Comparison of ENCODE assay signal across 19 cellular contexts in genomic region chr1:111110197-111110899, GRCh38. TPM values are rescaled to one million over a fixed set of nuclear protein-coding genes. Genes with fewer than 3 reads are reported as not detected.
A peak's percentile ranks its signal among the peaks of the same experiment; 100 is the strongest.
DNase-seq lines count a peak whose midpoint lies in the region; ATAC-seq and TF ChIP-seq lines count a peak whose summit lies in the region.
"Had no signal": no experiment of that assay in that cellular context is flagged by ENCODE, and none has a peak within 500 bp of the region (broad histone marks: within the 10 kb centered on the region; RNA-seq: fewer than 3 reads in every experiment).

No MANE protein-coding gene starts in this region.

- H3K27ac Mint-ChIP-seq in endothelial cell (ENCODE audit: unreplicated experiment) = no peak overlapping the region
- H3K27ac Mint-ChIP-seq in activated T-cell treated with anti-CD3 and anti-CD28 coated beads, Interleukin-2, amount 50 U/mL, for 72 hours = no peak overlapping the region
- H3K27ac Mint-ChIP-seq: activated B cell treated with CpG ODN at 0.5 μM for 24 hours; activated T-helper 2 cell treated with anti-CD3 and anti-CD28 coated beads, Interferon-gamma antibody, Interleukin-2, Interleukin-4, amounts not matched to agents 10 μg/mL and 5 μg/mL and 100 μg/mL, durations not matched to agents 14 hours and 24 hours and 36 hours had no signal

- H3K27ac ChIP-seq in trophoblast cell (ENCODE audit: low read depth, low read length) = no peak overlapping the region
- H3K27ac ChIP-seq: uterus had no signal

- peaks cover 14% of the 10 kb centered on the region for H3K36me3 Mint-ChIP-seq in endothelial cell (ENCODE audit: low read depth, unreplicated experiment)
- H3K36me3 Mint-ChIP-seq in activated T-cell treated with anti-CD3 and anti-CD28 coated beads, Interleukin-2, amount 50 U/mL, for 72 hours (ENCODE audit: insufficient read depth in 2 of 2) = peaks cover 4 to 6% of the 10 kb centered on the region in 2 donors

- H3K9ac ChIP-seq in trophoblast cell (ENCODE audit: low read length) = no peak overlapping the region

- no peak overlapping the region for H2AK5ac ChIP-seq in trophoblast cell (ENCODE audit: low read length)

- H3K27me3 ChIP-seq in trophoblast cell (ENCODE audit: insufficient read depth, low read length) = no peaks in the 10 kb centered on the region
- H3K27me3 ChIP-seq: uterus had no signal

- DNase-seq in EH (ENCODE audit: low read depth) (peak; percentile 81), NCI-H69 (lab: John Stamatoyannopoulos, UW) (peak; percentile 21), endothelial cell (ENCODE audit: low spot score) (no peak), mucosa of descending colon (no peak), OCI-M1 (lab: John Stamatoyannopoulos, UW) (no peak), T1000 (lab: John Stamatoyannopoulos, UW) (no peak), trophoblast cell (no peak)
- DNase-seq in activated T-cell treated with anti-CD3 and anti-CD28 coated beads, Interleukin-2, amount 50 U/mL, for 72 hours = no peak
- DNase-seq: activated B cell treated with CpG ODN at 0.5 μM for 24 hours; Caco-2; effector memory CD4-positive, alpha-beta T cell; hypothalamus; NCI-H2171 treated with DMSO at 0.1 percent for 48 hours; SIG-M5; stimulated activated CD4-positive, alpha-beta T cell treated with anti-CD3 and anti-CD28 coated beads, Interleukin-2, amount 100 ng/mL, for 24 hours; T-helper 2 cell; uterus had no signal

- H3K14ac ChIP-seq in trophoblast cell (ENCODE audit: low read length) = no peak overlapping the region

- no peak overlapping the region for H2BK120ac ChIP-seq in trophoblast cell (ENCODE audit: insufficient read depth, low read length, poor library complexity)

- no peak overlapping the region for H3K18ac ChIP-seq in trophoblast cell (ENCODE audit: low read length)

- intact Hi-C loops in mucosa of descending colon (cut with DNase I, micrococcal nuclease) = no loop called here

- H2BK12ac ChIP-seq in trophoblast cell (ENCODE audit: low read length) = no peak overlapping the region

- H2BK5ac ChIP-seq in trophoblast cell (ENCODE audit: low read depth, low read length, poor library complexity) = no peak overlapping the region

- H3K4me3 ChIP-seq in mucosa of descending colon = no peak overlapping the region
- no peak overlapping the region for H3K4me3 ChIP-seq in trophoblast cell (ENCODE audit: low read depth, low read length)
- H3K4me3 ChIP-seq: uterus had no signal

- H4K8ac ChIP-seq in trophoblast cell (ENCODE audit: low read depth, low read length) = no peak overlapping the region

- peak overlapping the region; percentile 51 for H3K4me3 Mint-ChIP-seq in endothelial cell (ENCODE audit: unreplicated experiment)
- no peak overlapping the region for H3K4me3 Mint-ChIP-seq in activated T-cell treated with anti-CD3 and anti-CD28 coated beads, Interleukin-2, amount 50 U/mL, for 72 hours
- H3K4me3 Mint-ChIP-seq: activated B cell treated with CpG ODN at 0.5 μM for 24 hours had no signal

- no peaks in the 10 kb centered on the region for H3K79me2 ChIP-seq in trophoblast cell (ENCODE audit: control insufficient read depth, insufficient read depth, low read length, poor library complexity)

- peaks cover 17% of the 10 kb centered on the region for H3K9me3 ChIP-seq in mucosa of descending colon
- peaks cover 5% of the 10 kb centered on the region for H3K9me3 ChIP-seq in trophoblast cell (ENCODE audit: insufficient read depth, low read depth, low read length)
- H3K9me3 ChIP-seq: Caco-2, uterus had no signal

- H3K23ac ChIP-seq in trophoblast cell (ENCODE audit: low read length) = no peak overlapping the region

- no peak overlapping the region for H4K12ac ChIP-seq in trophoblast cell (ENCODE audit: low read depth, low read length)

- H3K4me1 Mint-ChIP-seq in endothelial cell (ENCODE audit: unreplicated experiment) = no peaks in the 10 kb centered on the region
- H3K4me1 Mint-ChIP-seq in activated T-cell treated with anti-CD3 and anti-CD28 coated beads, Interleukin-2, amount 50 U/mL, for 72 hours (ENCODE audit: low read depth) = no peaks in the 10 kb centered on the region

- no peak overlapping the region for H4K91ac ChIP-seq in trophoblast cell (ENCODE audit: low read depth, low read length)

- no peak for TF ChIP-seq CTCF in endothelial cell (IDR thresholded peaks at IDR 0.05; ENCODE audit: unreplicated experiment)
- TF ChIP-seq CTCF in mucosa of descending colon (IDR thresholded peaks at IDR 0.05) = no peak

- H3K79me1 ChIP-seq in trophoblast cell (ENCODE audit: low read length) = no peaks in the 10 kb centered on the region

- H3K4me1 ChIP-seq in mucosa of descending colon (ENCODE audit: low read depth) (no peaks in the 10 kb centered on the region), trophoblast cell (ENCODE audit: control insufficient read depth in 1 of 2, insufficient read depth in 2 of 2, low read length in 2 of 2) (peaks cover 2 to 3% of the 10 kb centered on the region in 2 experiments)
- H3K4me1 ChIP-seq: Caco-2, uterus had no signal

- no CpG with 5 or more reads among the region's 1 CpG for WGBS in trophoblast cell (ENCODE audit: extremely low coverage, insufficient coverage, insufficient read length)

- H3K27me3 Mint-ChIP-seq in endothelial cell (ENCODE audit: unreplicated experiment) = no peaks in the 10 kb centered on the region
- H3K27me3 Mint-ChIP-seq in activated T-cell treated with anti-CD3 and anti-CD28 coated beads, Interleukin-2, amount 50 U/mL, for 72 hours (ENCODE audit: low read depth) = no peaks in the 10 kb centered on the region
- H3K27me3 Mint-ChIP-seq: activated B cell treated with CpG ODN at 0.5 μM for 24 hours had no signal

- H2AFZ ChIP-seq in trophoblast cell (ENCODE audit: insufficient read depth, low read length, poor library complexity) = no peak overlapping the region

- ATAC-seq in mucosa of descending colon = peak; percentile 38
- ATAC-seq in activated T-cell treated with anti-CD3 and anti-CD28 coated beads, Interleukin-2, amount 50 U/mL, for 72 hours (replicated peaks in 1 of 2) = no peak
- ATAC-seq: sciatic nerve had no signal

- H3K4ac ChIP-seq in trophoblast cell (ENCODE audit: low read depth, low read length) = no peak overlapping the region

- H3K4me2 ChIP-seq in trophoblast cell (ENCODE audit: low read length) = no peak overlapping the region

- H3K9me3 Mint-ChIP-seq in endothelial cell (ENCODE audit: unreplicated experiment) = no peaks in the 10 kb centered on the region
- peaks cover 0 to 6% of the 10 kb centered on the region in 2 donors for H3K9me3 Mint-ChIP-seq in activated T-cell treated with anti-CD3 and anti-CD28 coated beads, Interleukin-2, amount 50 U/mL, for 72 hours

- no peaks in the 10 kb centered on the region for H3K36me3 ChIP-seq in mucosa of descending colon (ENCODE audit: low read depth)
- H3K36me3 ChIP-seq in trophoblast cell (ENCODE audit: control insufficient read depth in 1 of 2, insufficient read depth in 2 of 2, low read length in 2 of 2) = peaks cover 6 to 8% of the 10 kb centered on the region in 2 experiments
- H3K36me3 ChIP-seq: uterus had no signal

RNA-seq across cellular contexts. Expression of gene DRAM2, which starts 29.5 kb away (rescaled TPM):
- 79.8 TPM for total RNA-seq in endothelial cell (ENCODE audit: unreplicated experiment)
- total RNA-seq in mucosa of descending colon = 10 to 100 TPM; 44.2 to 52.3 (median 48.5) TPM
- 10 to 100 TPM; 73.3 to 89.4 TPM for total RNA-seq in activated T-cell treated with anti-CD3 and anti-CD28 coated beads, Interleukin-2, amount 50 U/mL, for 72 hours
- polyA plus RNA-seq in trophoblast cell (2013) = 77.9 and 79.0 TPM in 2 replicates

RNA-seq across cellular contexts. Expression of gene CEPT1, which starts 29.7 kb away (rescaled TPM):
- 127 TPM for total RNA-seq in endothelial cell (ENCODE audit: unreplicated experiment)
- 10 to 100 TPM; 29.4 to 35.9 (median 31.0) TPM for total RNA-seq in mucosa of descending colon
- total RNA-seq in activated T-cell treated with anti-CD3 and anti-CD28 coated beads, Interleukin-2, amount 50 U/mL, for 72 hours = 10 to 100 TPM; 44.5 to 50.4 TPM
- polyA plus RNA-seq in trophoblast cell (2013) = 35.0 and 35.5 TPM in 2 replicates

Comparison
In these comparisons a context has a peak if more than half of its experiments do, and no peak if none do; other contexts are left out.
1. DNase-seq: peak in EH (single experiment) and NCI-H69 (single experiment); none in endothelial cell (single experiment), mucosa of descending colon (0 of 3), OCI-M1 (single experiment), T1000 (single experiment), activated T-cell treated with anti-CD3 and anti-CD28 coated beads, Interleukin-2, amount 50 U/mL, for 72 hours (0 of 2) and trophoblast cell (0 of 2).